15 cellular contexts compared by ENCODE assay signal in genomic region chr11:13923182-13923581, GRCh38. TPM values are rescaled to one million over a fixed set of nuclear protein-coding genes. Genes with fewer than 3 reads are reported as not detected.
DNase-seq lines count a peak whose midpoint lies in the region; ATAC-seq and TF ChIP-seq lines count a peak whose summit lies in the region.
"Had no signal": no experiment of that assay in that cellular context is flagged by ENCODE, and none has a peak within 500 bp of the region (broad histone marks: within the 10 kb centered on the region; RNA-seq: fewer than 3 reads in every experiment).

No MANE protein-coding gene starts in this region.

- peaks cover 17% of the 10 kb centered on the region; the same call in 1 of the 2 replicates for H3F3A ChIP-seq in Loucy (ENCODE audit: low read depth)

- peak overlapping the region; percentile 71 for H3K9ac ChIP-seq in Loucy (ENCODE audit: low read depth, low read length, poor library complexity, severe bottlenecking)

- peak overlapping the region in 6 of 7 donors; percentile 62 to 84 (median 80) for H3K4me3 Mint-ChIP-seq in CD8-positive, alpha-beta memory T cell
- peak overlapping the region; percentile 81 for H3K4me3 Mint-ChIP-seq in central memory CD8-positive, alpha-beta T cell
- H3K4me3 Mint-ChIP-seq in naive B cell: peak overlapping the region in 5 of 8 donors; percentile 17 to 93 (median 80)

- H3K27ac ChIP-seq in CD8-positive, alpha-beta memory T cell (ENCODE audit: low read depth, low read length): peak overlapping the region; percentile 41
- H3K27ac ChIP-seq: sigmoid colon had no signal

- peaks cover 41 to 78% (median 65%) of the 10 kb centered on the region in 3 donors for H3K4me1 Mint-ChIP-seq in CD8-positive, alpha-beta memory T cell
- peaks cover 61% of the 10 kb centered on the region for H3K4me1 Mint-ChIP-seq in central memory CD8-positive, alpha-beta T cell
- peaks cover 27 to 38% (median 38%) of the 10 kb centered on the region in 3 donors for H3K4me1 Mint-ChIP-seq in naive B cell

- no peaks in the 10 kb centered on the region for H3K36me3 ChIP-seq in CD8-positive, alpha-beta memory T cell (ENCODE audit: insufficient read depth, low read length)
- no peaks in the 10 kb centered on the region for H3K36me3 ChIP-seq in Loucy (ENCODE audit: insufficient read depth, low read length)
- H3K36me3 ChIP-seq: sigmoid colon had no signal

- POLR2A ChIA-PET in CD8-positive, alpha-beta memory T cell (lab: Charles Lee): interaction anchor here (1.4 kb wide), 1 partner anchor 41 kb away, joined by 3 read pairs; no protein-coding TSS in a partner anchor

- H4K20me1 ChIP-seq in Loucy (ENCODE audit: insufficient read depth, low read length, poor library complexity, severe bottlenecking): no peaks in the 10 kb centered on the region

- peak overlapping the region; percentile 63 for H2AFZ ChIP-seq in Loucy (ENCODE audit: low read length)

- H3K9me3 Mint-ChIP-seq in CD8-positive, alpha-beta memory T cell: peaks cover 0 to 6% (median 0%) of the 10 kb centered on the region in 5 donors
- H3K9me3 Mint-ChIP-seq in central memory CD8-positive, alpha-beta T cell: no peaks in the 10 kb centered on the region
- no peaks in the 10 kb centered on the region for H3K9me3 Mint-ChIP-seq in naive B cell
- H3K9me3 Mint-ChIP-seq: stimulated activated naive CD8-positive, alpha-beta T cell treated with anti-CD3 and anti-CD28 coated beads, Interleukin-15, amount 100 ng/mL, for 72 hours had no signal

- DNase-seq in CD8-positive, alpha-beta memory T cell: no peak
- DNase-seq in central memory CD8-positive, alpha-beta T cell (ENCODE audit: low spot score in 2 of 2): no peak
- DNase-seq in naive B cell (no peak), NCI-H146 (lab: John Stamatoyannopoulos, UW) (no peak), NCI-H446 treated with DMSO at 0.1 percent for 48 hours (lab: John Stamatoyannopoulos, UW) (no peak), glomerular visceral epithelial cell (ENCODE audit: extremely low spot score) (no peak)
- DNase-seq: activated CD4-positive, CD25-positive, alpha-beta regulatory T cell treated with anti-CD3 and anti-CD28 coated beads, Interleukin-2, amount 50 U/mL, for 72 hours; activated effector memory CD4-positive, alpha-beta T cell treated with Interleukin-2 at 50 U/mL for 16 hours; left ventricle myocardium superior; NCI-H1048; NCI-H345; sigmoid colon; stimulated activated naive CD8-positive, alpha-beta T cell treated with anti-CD3 and anti-CD28 coated beads, Interleukin-15, amount 100 ng/mL, for 72 hours had no signal

- H3K9me3 ChIP-seq in CD8-positive, alpha-beta memory T cell (ENCODE audit: low read length): no peaks in the 10 kb centered on the region
- H3K9me3 ChIP-seq in Loucy (ENCODE audit: insufficient read depth, low read depth, low read length): no peaks in the 10 kb centered on the region
- H3K9me3 ChIP-seq: sigmoid colon had no signal

- peaks cover 0 to 4% of the 10 kb centered on the region in 2 donors for H3K27me3 Mint-ChIP-seq in CD8-positive, alpha-beta memory T cell
- H3K27me3 Mint-ChIP-seq in central memory CD8-positive, alpha-beta T cell: no peaks in the 10 kb centered on the region
- peaks cover 0 to 9% (median 4%) of the 10 kb centered on the region in 3 donors for H3K27me3 Mint-ChIP-seq in naive B cell
- H3K27me3 Mint-ChIP-seq: stimulated activated naive CD8-positive, alpha-beta T cell treated with anti-CD3 and anti-CD28 coated beads, Interleukin-15, amount 100 ng/mL, for 72 hours had no signal

- no peaks in the 10 kb centered on the region for H3K79me2 ChIP-seq in Loucy (ENCODE audit: insufficient read depth, low read length)

- H3K4me2 ChIP-seq in Loucy (ENCODE audit: low read depth, low read length, poor library complexity, severe bottlenecking): peak overlapping the region; percentile 73

- no peak for TF ChIP-seq CTCF in Loucy (conservative IDR thresholded peaks at IDR 0.05; ENCODE audit: low read length)

- H3K4me1 ChIP-seq in CD8-positive, alpha-beta memory T cell (ENCODE audit: insufficient read depth, low read length): peaks cover 45% of the 10 kb centered on the region
- H3K4me1 ChIP-seq in Loucy (ENCODE audit: insufficient read depth, low read length, poor library complexity, severe bottlenecking): peaks cover 51% of the 10 kb centered on the region
- H3K4me1 ChIP-seq: sigmoid colon had no signal

- no peak for ATAC-seq in central memory CD8-positive, alpha-beta T cell (replicated peaks; ENCODE audit: extremely low read depth, poor library complexity, severe bottlenecking)
- no peak for ATAC-seq in naive B cell (ENCODE audit: low read depth in 2 of 2)
- ATAC-seq: left ventricle myocardium superior had no signal

- H3K4me3 ChIP-seq in CD8-positive, alpha-beta memory T cell (ENCODE audit: low read length): peak overlapping the region; percentile 49
- H3K4me3 ChIP-seq in Loucy (ENCODE audit: low read length, poor library complexity, severe bottlenecking): peak overlapping the region; percentile 59
- H3K4me3 ChIP-seq: sigmoid colon had no signal

- CTCF ChIA-PET in CD8-positive, alpha-beta memory T cell (lab: Charles Lee): interaction anchor here (1.3 kb wide), 1 partner anchor 17 kb away, joined by 3 read pairs; no protein-coding TSS in a partner anchor

- peak overlapping the region; percentile 79 to 97 (median 96) for H3K27ac Mint-ChIP-seq in CD8-positive, alpha-beta memory T cell
- H3K27ac Mint-ChIP-seq in central memory CD8-positive, alpha-beta T cell (ENCODE audit: low read depth): peak overlapping the region; percentile 94
- peak overlapping the region in 2 of 6 donors; percentile 32 to 73 for H3K27ac Mint-ChIP-seq in naive B cell

- H3K36me3 Mint-ChIP-seq in CD8-positive, alpha-beta memory T cell: peaks cover 0 to 11% (median 5%) of the 10 kb centered on the region in 3 donors
- peaks cover 3% of the 10 kb centered on the region for H3K36me3 Mint-ChIP-seq in central memory CD8-positive, alpha-beta T cell (ENCODE audit: insufficient read depth)
- no peaks in the 10 kb centered on the region for H3K36me3 Mint-ChIP-seq in naive B cell

- H3K9me2 ChIP-seq in Loucy (replicated peaks; ENCODE audit: low read depth, low read length): no peaks in the 10 kb centered on the region

- H3K27me3 ChIP-seq in CD8-positive, alpha-beta memory T cell (ENCODE audit: insufficient read depth, low read length, poor library complexity, severe bottlenecking): no peaks in the 10 kb centered on the region
- no peaks in the 10 kb centered on the region for H3K27me3 ChIP-seq in Loucy (ENCODE audit: insufficient read depth, low read length, poor library complexity, severe bottlenecking)
- H3K27me3 ChIP-seq: sigmoid colon had no signal

RNA-seq across cellular contexts. Expression of gene SPON1, which starts 39.3 kb away (rescaled TPM):
- total RNA-seq in CD8-positive, alpha-beta memory T cell: under 1 TPM; 0.81 to 0.97 TPM
- polyA plus RNA-seq in CD8-positive, alpha-beta memory T cell: 2.0 TPM
- polyA plus RNA-seq in naive B cell (ENCODE audit: low read depth in 6 of 6): 1 to 10 TPM in 1 of 6 donors, under 1 TPM in 4, not detected in 1; 0.49 to 1.1 (median 0.85) TPM
- total RNA-seq: G401 had no signal
